In genomic region chr4:85153221-85153620, GRCh38 we compare ENCODE assay signal across 17 cellular contexts.
"Had no signal": no experiment of that assay in that cellular context is flagged by ENCODE, and none has a peak within 500 bp of the region (broad histone marks: within the 10 kb centered on the region; RNA-seq: fewer than 3 reads in every experiment).

No MANE protein-coding gene starts in this region.

- H3K79me2 ChIP-seq: hepatocyte had no signal

- H3K27me3 ChIP-seq: esophagus muscularis mucosa, hepatocyte, right lobe of liver, transverse colon had no signal

- H3K4me3 ChIP-seq: esophagus muscularis mucosa, hepatocyte, psoas muscle, right lobe of liver, transverse colon had no signal

- H3K9me3 ChIP-seq: esophagus muscularis mucosa, psoas muscle, right lobe of liver, transverse colon had no signal

- H3K4me1 ChIP-seq: esophagus muscularis mucosa, psoas muscle, right lobe of liver, transverse colon had no signal

- H3K4me3 Mint-ChIP-seq: activated CD4-positive, alpha-beta T cell treated with anti-CD3 and anti-CD28 coated beads for 36 hours; activated CD8-positive, alpha-beta T cell treated with anti-CD3 and anti-CD28 coated beads for 36 hours; central memory CD8-positive, alpha-beta T cell; endodermal cell had no signal

- H3K27ac ChIP-seq: esophagus muscularis mucosa, hepatocyte, psoas muscle, right lobe of liver, transverse colon had no signal

- H3K27me3 Mint-ChIP-seq: central memory CD8-positive, alpha-beta T cell had no signal

- H3K9me3 Mint-ChIP-seq: activated CD8-positive, alpha-beta T cell treated with anti-CD3 and anti-CD28 coated beads for 36 hours; endodermal cell had no signal

- H3K4me2 ChIP-seq: hepatocyte had no signal

- H3K4me1 Mint-ChIP-seq: activated CD4-positive, alpha-beta T cell treated with anti-CD3 and anti-CD28 coated beads for 36 hours; central memory CD8-positive, alpha-beta T cell had no signal

- DNase-seq: activated CD4-positive, alpha-beta T cell treated with anti-CD3 and anti-CD28 coated beads for 36 hours; activated CD8-positive, alpha-beta memory T cell treated with anti-CD3 and anti-CD28 coated beads, Interleukin-2, amount 50 U/mL, for 48 hours; activated CD8-positive, alpha-beta T cell treated with anti-CD3 and anti-CD28 coated beads for 36 hours; activated naive CD4-positive, alpha-beta T cell; cortex of kidney; endodermal cell; kidney glomerular epithelial cell; psoas muscle; right lobe of liver; stimulated activated CD4-positive, alpha-beta T cell treated with anti-CD3 and anti-CD28 coated beads, Interleukin-2, amount 100 ng/mL, for 24 hours; stimulated activated naive CD4-positive, alpha-beta T cell; substantia nigra; T1000; transverse colon had no signal

- H3K27ac Mint-ChIP-seq: activated CD4-positive, alpha-beta T cell treated with anti-CD3 and anti-CD28 coated beads for 36 hours; activated CD8-positive, alpha-beta T cell treated with anti-CD3 and anti-CD28 coated beads for 36 hours; endodermal cell had no signal

- H3K36me3 ChIP-seq: esophagus muscularis mucosa, right lobe of liver, transverse colon had no signal

- H2AFZ ChIP-seq: hepatocyte had no signal
